Comparison of ENCODE assay signal across 21 cellular contexts in genomic region chr12:74964390-74964789, GRCh38.
A peak's percentile ranks its signal among the peaks of the same experiment; 100 is the strongest.
DNase-seq lines count a peak whose midpoint lies in the region; ATAC-seq, FAIRE-seq and TF ChIP-seq lines count a peak whose summit lies in the region.
"Had no signal": no experiment of that assay in that cellular context is flagged by ENCODE, and none has a peak within 500 bp of the region (broad histone marks: within the 10 kb centered on the region; RNA-seq: fewer than 3 reads in every experiment).

No MANE protein-coding gene starts in this region.

- no peak for TF ChIP-seq RAD21 in A549 (conservative IDR thresholded peaks at IDR 0.05 in 1 of 2, IDR thresholded peaks at IDR 0.05 in 1 of 2)

- POLR2A ChIA-PET in A549 (lab: Yijun Ruan, JAX): no interaction called here

- intact Hi-C loops in kidney (cut with DNase I): no loop called here

- H4K12ac ChIP-seq in trophoblast cell (ENCODE audit: low read depth, low read length): no peak overlapping the region

- H3K23ac ChIP-seq in trophoblast cell (ENCODE audit: low read length): no peak overlapping the region

- H3K27me3 Mint-ChIP-seq in T-helper 17 cell: no peaks in the 10 kb centered on the region
- H3K27me3 Mint-ChIP-seq: CD4-positive, alpha-beta memory T cell had no signal

- no peak for DNase-seq in A549 (ENCODE audit: low read depth in 1 of 2, low spot score in 1 of 2)
- no peak for DNase-seq in kidney
- DNase-seq in renal cortical epithelial cell (ENCODE audit: low read depth): peak; percentile 21
- no peak for DNase-seq in trophoblast cell
- DNase-seq in T-helper 17 cell: no peak
- no peak for DNase-seq in NCI-H774 (lab: John Stamatoyannopoulos, UW)
- DNase-seq: 8988T; C1 segment of cervical spinal cord; Caco-2; CD4-positive, alpha-beta memory T cell; DMS 273 treated with DMSO at 0.1 percent for 48 hours; DMS79; EL; GDM1; H9 had no signal

- H3K4me3 ChIP-seq in A549 (no peak overlapping the region), OCI-LY3 (ENCODE audit: low read length) (no peak overlapping the region), kidney (ENCODE audit: low read length in 2 of 2) (no peak overlapping the region), trophoblast cell (ENCODE audit: low read depth, low read length) (no peak overlapping the region)
- H3K4me3 ChIP-seq: GM23338 had no signal

- peaks cover 2% of the 10 kb centered on the region for H3K36me3 Mint-ChIP-seq in T-helper 17 cell (ENCODE audit: low read depth)
- H3K36me3 Mint-ChIP-seq: CD4-positive, alpha-beta memory T cell had no signal

- H2BK120ac ChIP-seq in trophoblast cell (ENCODE audit: insufficient read depth, low read length, poor library complexity): no peak overlapping the region

- no peak overlapping the region for H4K8ac ChIP-seq in trophoblast cell (ENCODE audit: low read depth, low read length)

- H3K9ac ChIP-seq in OCI-LY3 (ENCODE audit: low read length) (no peak overlapping the region), kidney (ENCODE audit: low read length in 2 of 2) (no peak overlapping the region), trophoblast cell (ENCODE audit: low read length) (no peak overlapping the region)

- TF ChIP-seq CTCF in A549 (IDR thresholded peaks at IDR 0.05) (no peak), OCI-LY3 (IDR thresholded peaks at IDR 0.05; ENCODE audit: low read depth, low read length) (no peak), kidney (IDR thresholded peaks at IDR 0.05; ENCODE audit: borderline replicate concordance, extremely low read depth, insufficient read depth) (no peak)

- H3K27ac ChIP-seq in A549 (peak overlapping the region; percentile 56 to 68), OCI-LY3 (ENCODE audit: low read length) (no peak overlapping the region), kidney (ENCODE audit: low read depth in 2 of 2, low read length in 2 of 2) (no peak overlapping the region), trophoblast cell (ENCODE audit: low read depth, low read length) (no peak overlapping the region)

- no peak overlapping the region for H2BK12ac ChIP-seq in trophoblast cell (ENCODE audit: low read length)

- 18% methylated on average over 2 of the region's 2 CpGs for WGBS in A549 (ENCODE audit: missing lambda C conversion rate)
- WGBS in trophoblast cell (ENCODE audit: extremely low coverage, insufficient coverage, insufficient read length): no CpG with 5 or more reads among the region's 2 CpGs

- H2AK5ac ChIP-seq in trophoblast cell (ENCODE audit: low read length): no peak overlapping the region

- H3K14ac ChIP-seq in trophoblast cell (ENCODE audit: low read length): no peak overlapping the region

- no peak overlapping the region for H3K4ac ChIP-seq in trophoblast cell (ENCODE audit: low read depth, low read length)

- no peaks in the 10 kb centered on the region for H3K79me1 ChIP-seq in trophoblast cell (ENCODE audit: low read length)

- no peak overlapping the region for H4K91ac ChIP-seq in trophoblast cell (ENCODE audit: low read depth, low read length)

- H3K4me1 Mint-ChIP-seq in T-helper 17 cell: no peaks in the 10 kb centered on the region
- H3K4me1 Mint-ChIP-seq: CD4-positive, alpha-beta memory T cell; GM23338; H9 had no signal

- H3K4me1 ChIP-seq in A549: peaks cover 11% of the 10 kb centered on the region; the same call in 2 of the 3 replicates
- no peaks in the 10 kb centered on the region for H3K4me1 ChIP-seq in OCI-LY3 (ENCODE audit: low read length)
- H3K4me1 ChIP-seq in kidney (ENCODE audit: control insufficient read depth in 1 of 2, insufficient read depth in 1 of 2, low read depth in 1 of 2, low read length in 2 of 2): no peaks in the 10 kb centered on the region
- no peaks in the 10 kb centered on the region for H3K4me1 ChIP-seq in trophoblast cell (ENCODE audit: control insufficient read depth in 1 of 2, insufficient read depth in 2 of 2, low read length in 2 of 2)

- H3K27me3 ChIP-seq in OCI-LY3 (ENCODE audit: low read depth, low read length) (no peaks in the 10 kb centered on the region), trophoblast cell (ENCODE audit: insufficient read depth, low read length) (no peaks in the 10 kb centered on the region)

- no peak overlapping the region for H3K27ac Mint-ChIP-seq in T-helper 17 cell
- H3K27ac Mint-ChIP-seq: CD4-positive, alpha-beta memory T cell; GM23338; H9 had no signal

- no peak overlapping the region for H2BK5ac ChIP-seq in trophoblast cell (ENCODE audit: low read depth, low read length, poor library complexity)

- H2AFZ ChIP-seq in OCI-LY3 (ENCODE audit: low read depth, low read length) (peak overlapping the region; percentile 9; the same call in 1 of the 2 replicates), trophoblast cell (ENCODE audit: insufficient read depth, low read length, poor library complexity) (no peak overlapping the region)
- H2AFZ ChIP-seq: GM23338 had no signal

- H4K20me1 ChIP-seq in OCI-LY3 (ENCODE audit: insufficient read depth, low read length): no peaks in the 10 kb centered on the region

- H3K4me2 ChIP-seq in A549 (peak overlapping the region; percentile 45), OCI-LY3 (ENCODE audit: low read length) (no peak overlapping the region), trophoblast cell (ENCODE audit: low read length) (no peak overlapping the region)
- H3K4me2 ChIP-seq: GM23338 had no signal

- TF ChIP-seq POLR2A in A549 (IDR thresholded peaks at IDR 0.05; ENCODE audit: low read length): no peak

- FAIRE-seq in A549 (lab: Jason Lieb, UNC): no peak
- peak; percentile 6 for FAIRE-seq in kidney (lab: Jason Lieb, UNC)
- FAIRE-seq: D721Med, GM12891, GM18507 had no signal

- H3K36me3 ChIP-seq in OCI-LY3 (replicated peaks; ENCODE audit: low read depth, low read length) (no peaks in the 10 kb centered on the region), kidney (ENCODE audit: control insufficient read depth in 1 of 2, insufficient read depth in 2 of 2, low read length in 2 of 2) (no peaks in the 10 kb centered on the region), trophoblast cell (ENCODE audit: control insufficient read depth in 1 of 2, insufficient read depth in 2 of 2, low read length in 2 of 2) (no peaks in the 10 kb centered on the region)

- H3K79me2 ChIP-seq in OCI-LY3 (ENCODE audit: low read length): no peaks in the 10 kb centered on the region
- H3K79me2 ChIP-seq in trophoblast cell (ENCODE audit: control insufficient read depth, insufficient read depth, low read length, poor library complexity): no peaks in the 10 kb centered on the region

- no peak overlapping the region for H3K18ac ChIP-seq in trophoblast cell (ENCODE audit: low read length)

- CTCF ChIA-PET in A549 (lab: Yijun Ruan, JAX): no interaction called here

- H3K9me3 ChIP-seq in A549 (no peaks in the 10 kb centered on the region), OCI-LY3 (ENCODE audit: insufficient read depth, low read length) (no peaks in the 10 kb centered on the region), kidney (ENCODE audit: control insufficient read depth in 1 of 2, low read length in 2 of 2) (no peaks in the 10 kb centered on the region), trophoblast cell (ENCODE audit: insufficient read depth, low read depth, low read length) (no peaks in the 10 kb centered on the region), T-helper 17 cell (ENCODE audit: control insufficient read depth, low read length, poor library complexity, severe bottlenecking) (no peaks in the 10 kb centered on the region)
- H3K9me3 ChIP-seq: Caco-2 had no signal

- no peak for TF ChIP-seq EP300 in A549 (IDR thresholded peaks at IDR 0.05)

- no peak overlapping the region for H3K4me3 Mint-ChIP-seq in T-helper 17 cell
- H3K4me3 Mint-ChIP-seq: CD4-positive, alpha-beta memory T cell; GM23338; H9 had no signal

- ATAC-seq in A549 (no peak), T-helper 17 cell (no peak)
- ATAC-seq: GM23338, HCT116 had no signal

TF ChIP-seq in A549, 52 proteins besides CTCF, POLR2A, EP300 and RAD21:
- TF ChIP-seq HOXA7 (CRISPR knock-in tag; IDR thresholded peaks at IDR 0.05) (no peak), RFX5 (IDR thresholded peaks at IDR 0.05) (no peak), RCOR1 (IDR thresholded peaks at IDR 0.05; ENCODE audit: low read depth, low read length) (no peak), RNF2 (IDR thresholded peaks at IDR 0.05; ENCODE audit: borderline replicate concordance, low read depth) (no peak), MYC (IDR thresholded peaks at IDR 0.05; ENCODE audit: borderline replicate concordance, low read length) (no peak), BHLHE40 (IDR thresholded peaks at IDR 0.05; ENCODE audit: low read depth, low read length) (no peak), SMC3 (IDR thresholded peaks at IDR 0.05) (no peak), GATA3 (IDR thresholded peaks at IDR 0.05; ENCODE audit: borderline replicate concordance) (no peak), EHF (CRISPR knock-in tag; IDR thresholded peaks at IDR 0.05) (no peak), CHD2 (IDR thresholded peaks at IDR 0.05; ENCODE audit: low read length, partially characterized antibody) (no peak), E2F6 (IDR thresholded peaks at IDR 0.05; ENCODE audit: borderline replicate concordance, low read depth) (no peak), ZNF302 (CRISPR knock-in tag; IDR thresholded peaks at IDR 0.05) (no peak), ZFP36 (IDR thresholded peaks at IDR 0.05; ENCODE audit: borderline replicate concordance, partially characterized antibody) (no peak), POLR2AphosphoS2 (conservative IDR thresholded peaks at IDR 0.05; ENCODE audit: low read length) (no peak), HMGXB4 (CRISPR knock-in tag; IDR thresholded peaks at IDR 0.05; ENCODE audit: borderline replicate concordance) (no peak)

Comparison
In these comparisons a context has a peak if more than half of its experiments do, and no peak if none do; other contexts are left out.
1. H3K27ac ChIP-seq: peak in A549 (2 of 2); none in OCI-LY3 (single experiment), kidney (0 of 2) and trophoblast cell (single experiment).